14 cellular contexts compared by ENCODE assay signal in genomic region chr6:138486249-138487121, GRCh38. TPM values are rescaled to one million over a fixed set of nuclear protein-coding genes. Genes with fewer than 3 reads are reported as not detected.
A peak's percentile ranks its signal among the peaks of the same experiment; 100 is the strongest.
DNase-seq lines count a peak whose midpoint lies in the region; ATAC-seq and TF ChIP-seq lines count a peak whose summit lies in the region.
"Had no signal": no experiment of that assay in that cellular context is flagged by ENCODE, and none has a peak within 500 bp of the region (broad histone marks: within the 10 kb centered on the region; RNA-seq: fewer than 3 reads in every experiment).

No MANE protein-coding gene starts in this region.

- H3K4me1 Mint-ChIP-seq in osteocyte (ENCODE audit: unreplicated experiment), result peaks cover 33% of the 10 kb centered on the region

- TF ChIP-seq POLR2A in gastroesophageal sphincter (IDR thresholded peaks at IDR 0.05), result no peak

- no peak for ATAC-seq in gastroesophageal sphincter
- no peak for ATAC-seq in GM19035 (IDR thresholded peaks at IDR 0.05; ENCODE audit: unreplicated experiment)
- ATAC-seq: left lung had no signal

- no peaks in the 10 kb centered on the region for H3K36me3 Mint-ChIP-seq in osteocyte (ENCODE audit: unreplicated experiment)

- DNase-seq in HAP-1 (ENCODE audit: low spot score in 2 of 2) (peak; percentile 34 to 71), NCI-H69 (lab: John Stamatoyannopoulos, UW) (peak; percentile 15), osteocyte (ENCODE audit: extremely low spot score, unreplicated experiment) (no peak), NCI-H526 (lab: John Stamatoyannopoulos, UW) (no peak), HuH-7 (ENCODE audit: low spot score) (no peak)
- DNase-seq: effector CD8-positive, alpha-beta T cell; foreskin fibroblast; GDM1; left lung; NCI-H524 treated with DMSO at 0.1 percent for 48 hours had no signal

- no peak overlapping the region for H3K4me3 Mint-ChIP-seq in osteocyte (ENCODE audit: unreplicated experiment)
- H3K4me3 Mint-ChIP-seq: CD14-positive monocyte had no signal

- H3K36me3 ChIP-seq in HAP-1 (replicated peaks) (peaks cover 27% of the 10 kb centered on the region), gastroesophageal sphincter (no peaks in the 10 kb centered on the region)
- H3K36me3 ChIP-seq: left lung had no signal

- 91 to 95% methylated on average over 1 to 5 of the region's 5 CpGs for WGBS in gastroesophageal sphincter (ENCODE audit: low coverage in 1 of 2), 2 donors

- H3K27me3 Mint-ChIP-seq in osteocyte (ENCODE audit: unreplicated experiment), result no peaks in the 10 kb centered on the region

- no peak for TF ChIP-seq CTCF in gastroesophageal sphincter (IDR thresholded peaks at IDR 0.05)
- TF ChIP-seq CTCF in osteocyte (IDR thresholded peaks at IDR 0.05), result no peak

- peak overlapping the region; percentile 91 for H3K27ac Mint-ChIP-seq in osteocyte (ENCODE audit: unreplicated experiment)
- H3K27ac Mint-ChIP-seq: activated T-helper 2 cell treated with anti-CD3 and anti-CD28 coated beads, Interferon-gamma antibody, Interleukin-2, Interleukin-4, amounts not matched to agents 10 μg/mL and 5 μg/mL and 100 μg/mL, durations not matched to agents 14 hours and 24 hours and 36 hours had no signal

- H3K4me1 ChIP-seq in HAP-1 (peaks cover 60% of the 10 kb centered on the region), gastroesophageal sphincter (peaks cover 0 to 43% (median 5%) of the 10 kb centered on the region in 3 donors)

- H3K27me3 ChIP-seq in HAP-1 (ENCODE audit: low read depth) (no peaks in the 10 kb centered on the region), gastroesophageal sphincter (no peaks in the 10 kb centered on the region)
- H3K27me3 ChIP-seq: left lung had no signal

- H3K4me3 ChIP-seq in HAP-1 (no peak overlapping the region), gastroesophageal sphincter (no peak overlapping the region)
- H3K4me3 ChIP-seq: left lung had no signal

- peak overlapping the region in 3 of 4 donors; percentile 65 to 67 (median 66) for H3K27ac ChIP-seq in gastroesophageal sphincter
- H3K27ac ChIP-seq: left lung had no signal

- in situ Hi-C loops in HAP-1 (cut with MboI; ENCODE audit: low sequenced_read_pairs), result no loop called here

- no peaks in the 10 kb centered on the region for H3K9me3 ChIP-seq in HAP-1
- H3K9me3 ChIP-seq in gastroesophageal sphincter, result no peaks in the 10 kb centered on the region
- H3K9me3 ChIP-seq: left lung had no signal

- no peaks in the 10 kb centered on the region for H3K9me3 Mint-ChIP-seq in osteocyte (ENCODE audit: unreplicated experiment)
- H3K9me3 Mint-ChIP-seq: activated T-helper 2 cell treated with anti-CD3 and anti-CD28 coated beads, Interferon-gamma antibody, Interleukin-2, Interleukin-4, amounts not matched to agents 10 μg/mL and 5 μg/mL and 100 μg/mL, durations not matched to agents 14 hours and 24 hours and 36 hours had no signal

- TF ChIP-seq EP300 in gastroesophageal sphincter (IDR thresholded peaks at IDR 0.05), result no peak

RNA-seq across cellular contexts. Expression of gene NHSL1, which starts 12.8 kb away (rescaled TPM):
- total RNA-seq in gastroesophageal sphincter, result 1 to 10 TPM; 5.7 to 9.3 (median 7.9) TPM
- total RNA-seq in osteocyte, result 19.0 and 21.2 TPM in 2 replicates

Comparison
In these comparisons a context has a peak if more than half of its experiments do, and no peak if none do; other contexts are left out.
1. DNase-seq: peak in HAP-1 (2 of 2) and NCI-H69 (single experiment); none in osteocyte (single experiment), NCI-H526 (0 of 2) and HuH-7 (single experiment).